In the genomic region with DNA sequence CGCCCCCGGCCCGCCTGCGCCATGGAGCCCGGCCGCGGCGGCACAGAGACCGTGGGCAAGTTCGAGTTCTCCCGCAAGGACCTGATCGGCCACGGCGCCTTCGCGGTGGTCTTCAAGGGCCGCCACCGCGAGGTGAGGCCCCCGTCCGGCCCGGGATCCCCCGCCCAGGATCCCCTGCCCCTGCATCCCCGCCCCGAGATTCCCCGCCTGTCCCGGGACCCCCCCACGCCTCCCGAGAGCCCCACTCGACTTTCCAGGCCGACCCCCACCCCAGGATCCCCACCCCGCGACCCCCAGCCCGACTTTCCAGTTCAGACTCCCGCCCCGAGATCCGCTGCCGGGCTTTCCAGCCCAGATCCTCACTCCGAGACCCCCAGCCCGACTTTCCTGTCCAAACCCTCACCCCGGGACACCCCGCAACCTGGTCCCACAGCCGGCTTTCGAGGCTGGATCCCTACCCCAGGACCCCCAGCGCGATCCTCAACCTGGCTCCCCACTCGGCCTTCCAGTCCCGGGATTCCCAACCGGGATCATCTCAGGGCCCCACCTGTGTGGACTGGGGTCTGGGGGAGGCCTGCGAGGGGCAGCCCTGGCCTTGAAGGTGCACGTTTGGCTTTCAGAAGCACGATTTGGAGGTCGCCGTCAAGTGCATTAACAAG, we compare ENCODE assay signal across 8 cellular contexts. TPM values are rescaled to one million over a fixed set of nuclear protein-coding genes. Genes with fewer than 3 reads are reported as not detected.
DNase-seq lines count a peak whose midpoint lies in the region; ATAC-seq and TF ChIP-seq lines count a peak whose summit lies in the region.

No MANE protein-coding gene starts in this region.

- no peaks in the 10 kb centered on the region for H3K27me3 Mint-ChIP-seq in activated CD8-positive, alpha-beta memory T cell treated with anti-CD3 and anti-CD28 coated beads, Interleukin-2, amount 10 ng/mL, durations not matched to agents 7 days and 5 days
- H3K27me3 Mint-ChIP-seq in neural crest cell (ENCODE audit: low read depth) = no peaks in the 10 kb centered on the region

- H3K36me3 ChIP-seq in SK-N-MC (ENCODE audit: insufficient read depth, low read length) = peaks cover 13% of the 10 kb centered on the region; the same call in 1 of the 2 replicates

- no peaks in the 10 kb centered on the region for H3K9me3 Mint-ChIP-seq in activated CD8-positive, alpha-beta memory T cell treated with anti-CD3 and anti-CD28 coated beads, Interleukin-2, amount 10 ng/mL, durations not matched to agents 7 days and 5 days (ENCODE audit: low read depth)
- H3K9me3 Mint-ChIP-seq in neural crest cell = no peaks in the 10 kb centered on the region

- peak overlapping the region; percentile 75 for H3K4me3 Mint-ChIP-seq in activated CD8-positive, alpha-beta memory T cell treated with anti-CD3 and anti-CD28 coated beads, Interleukin-2, amount 10 ng/mL, durations not matched to agents 7 days and 5 days
- peak overlapping the region; percentile 82 for H3K4me3 Mint-ChIP-seq in neural crest cell

- no peaks in the 10 kb centered on the region for H3K9me3 ChIP-seq in SK-N-MC (ENCODE audit: low read depth, low read length)

- H3K4me1 Mint-ChIP-seq in activated CD8-positive, alpha-beta memory T cell treated with anti-CD3 and anti-CD28 coated beads, Interleukin-2, amount 10 ng/mL, durations not matched to agents 7 days and 5 days = peaks cover 12% of the 10 kb centered on the region
- peaks cover 10% of the 10 kb centered on the region for H3K4me1 Mint-ChIP-seq in neural crest cell

- no peak overlapping the region for H3K27ac ChIP-seq in SK-N-MC

- no peak for ATAC-seq in activated CD8-positive, alpha-beta memory T cell treated with anti-CD3 and anti-CD28 coated beads, Interleukin-2, amount 10 ng/mL, durations not matched to agents 7 days and 5 days
- ATAC-seq in GM19463 (IDR thresholded peaks at IDR 0.05; ENCODE audit: unreplicated experiment) (no peak), GM19023 (IDR thresholded peaks at IDR 0.05; ENCODE audit: unreplicated experiment) (no peak)

- no peak for TF ChIP-seq CTCF in epithelial cell of proximal tubule (conservative IDR thresholded peaks at IDR 0.05; ENCODE audit: low read depth, low read length)
- no peak for TF ChIP-seq CTCF in neural crest cell (conservative IDR thresholded peaks at IDR 0.05)

- H3K36me3 Mint-ChIP-seq in activated CD8-positive, alpha-beta memory T cell treated with anti-CD3 and anti-CD28 coated beads, Interleukin-2, amount 10 ng/mL, durations not matched to agents 7 days and 5 days = no peaks in the 10 kb centered on the region
- H3K36me3 Mint-ChIP-seq in neural crest cell (ENCODE audit: low read depth) = no peaks in the 10 kb centered on the region

- H3K27ac Mint-ChIP-seq in activated CD8-positive, alpha-beta memory T cell treated with anti-CD3 and anti-CD28 coated beads, Interleukin-2, amount 10 ng/mL, durations not matched to agents 7 days and 5 days = peak overlapping the region; percentile 70
- H3K27ac Mint-ChIP-seq in neural crest cell (ENCODE audit: unreplicated experiment) = peak overlapping the region; percentile 75

- CTCF ChIA-PET in activated CD8-positive, alpha-beta memory T cell treated with anti-CD3 and anti-CD28 coated beads, Interleukin-2, amount 10 ng/mL, durations not matched to agents 7 days and 5 days (lab: Charles Lee) = no interaction called here

- H3K9ac ChIP-seq in SK-N-MC (ENCODE audit: insufficient read length) = peak overlapping the region; percentile 95

- DNase-seq in activated CD8-positive, alpha-beta memory T cell treated with anti-CD3 and anti-CD28 coated beads, Interleukin-2, amount 10 ng/mL, durations not matched to agents 7 days and 5 days = no peak
- DNase-seq in activated CD8-positive, alpha-beta memory T cell treated with anti-CD3 and anti-CD28 coated beads, Interleukin-2, amount 50 U/mL, for 4 hours = no peak
- DNase-seq in SK-N-MC (ENCODE audit: low read depth, low spot score) (no peak), epithelial cell of proximal tubule (ENCODE audit: low read depth) (no peak), neural crest cell (ENCODE audit: low read depth, low spot score) (no peak), SHP77 treated with DMSO at 0.1 percent for 48 hours (lab: John Stamatoyannopoulos, UW) (no peak)

- H3K4me3 ChIP-seq in SK-N-MC = peak overlapping the region; percentile 94
- peak overlapping the region; percentile 62 for H3K4me3 ChIP-seq in epithelial cell of proximal tubule (ENCODE audit: low read depth, low read length)

RNA-seq across cellular contexts. Expression of gene ULK1, which starts 0.7 kb away (rescaled TPM):
- 10 to 100 TPM; 20.2 to 24.4 TPM for total RNA-seq in activated CD8-positive, alpha-beta memory T cell treated with anti-CD3 and anti-CD28 coated beads, Interleukin-2, amount 10 ng/mL, durations not matched to agents 7 days and 5 days
- 8.2 and 11.8 TPM in 2 replicates for total RNA-seq in epithelial cell of proximal tubule
- total RNA-seq in neural crest cell = 59.2 and 69.3 TPM in 2 replicates

RNA-seq across cellular contexts. Expression of gene PUS1, which starts 34.0 kb away (rescaled TPM):
- total RNA-seq in activated CD8-positive, alpha-beta memory T cell treated with anti-CD3 and anti-CD28 coated beads, Interleukin-2, amount 10 ng/mL, durations not matched to agents 7 days and 5 days = 10 to 100 TPM; 64.2 to 69.3 TPM
- total RNA-seq in epithelial cell of proximal tubule (17.1 and 44.1 TPM in 2 replicates), neural crest cell (48.7 and 50.9 TPM in 2 replicates)

RNA-seq across cellular contexts. Expression of gene EP400, which starts 54.6 kb away (rescaled TPM):
- total RNA-seq in activated CD8-positive, alpha-beta memory T cell treated with anti-CD3 and anti-CD28 coated beads, Interleukin-2, amount 10 ng/mL, durations not matched to agents 7 days and 5 days = 10 to 100 TPM; 54.1 to 68.0 TPM
- total RNA-seq in epithelial cell of proximal tubule = 9.5 and 11.9 TPM in 2 replicates
- 73.4 and 75.6 TPM in 2 replicates for total RNA-seq in neural crest cell
